8 cellular contexts compared by ENCODE assay signal in the genomic region with DNA sequence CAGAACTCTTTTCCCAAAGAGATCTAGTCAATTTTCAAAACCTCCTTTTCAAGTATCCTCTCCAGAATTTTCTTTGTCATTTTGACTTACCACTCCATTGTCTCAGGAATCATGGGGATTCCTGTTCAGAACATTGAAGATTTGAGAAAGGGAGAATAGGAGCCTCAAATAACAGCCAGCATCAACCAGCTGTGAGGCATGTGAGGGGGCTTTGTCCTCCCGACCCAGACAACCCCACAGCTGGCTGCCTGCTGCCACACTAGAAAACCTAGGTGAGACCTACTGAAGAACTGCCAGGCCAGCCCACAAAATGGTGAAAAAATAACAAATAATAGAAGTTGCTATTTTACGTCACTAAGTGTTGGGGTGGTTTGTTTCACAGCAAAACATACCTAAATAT.
"Had no signal": no experiment of that assay in that cellular context is flagged by ENCODE, and none has a peak within 500 bp of the region (broad histone marks: within the 10 kb centered on the region; RNA-seq: fewer than 3 reads in every experiment).

No MANE protein-coding gene starts in this region.

- H3K4me3 ChIP-seq: GM12878 had no signal

- ATAC-seq: GM12878 had no signal

- DNase-seq: GDM1, GF-D8 had no signal

- FAIRE-seq: G401.6, GM12878, GM12891, GM12892, GM18507, GM19239 had no signal
